1 cellular context compared by ENCODE assay signal in the genomic region with DNA sequence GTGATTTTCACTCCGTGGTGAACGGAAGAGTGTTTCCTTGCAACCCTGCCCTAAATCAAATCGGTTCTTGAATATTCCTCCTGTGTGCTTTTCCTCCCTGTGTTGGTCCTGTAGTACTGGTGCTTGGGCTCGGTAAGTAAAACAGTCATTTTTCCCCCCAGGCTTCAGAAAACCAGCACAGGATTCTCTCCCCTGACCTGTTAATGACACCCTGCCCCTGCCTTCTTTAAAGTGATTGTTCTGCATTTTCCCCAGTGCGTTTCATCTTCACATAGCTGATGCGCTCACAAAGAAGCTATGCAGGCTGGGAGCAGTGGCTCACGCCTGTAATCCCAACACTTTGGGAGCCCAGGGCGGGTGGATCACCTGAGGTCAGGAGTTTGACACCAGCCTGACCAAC.
TF ChIP-seq lines count a peak whose summit lies in the region.

No MANE protein-coding gene starts in this region.

TF ChIP-seq in GM23338, 12 proteins besides CTCF, POLR2A, EP300 and RAD21 (continued from another document):
- TF ChIP-seq, protein P1, sequence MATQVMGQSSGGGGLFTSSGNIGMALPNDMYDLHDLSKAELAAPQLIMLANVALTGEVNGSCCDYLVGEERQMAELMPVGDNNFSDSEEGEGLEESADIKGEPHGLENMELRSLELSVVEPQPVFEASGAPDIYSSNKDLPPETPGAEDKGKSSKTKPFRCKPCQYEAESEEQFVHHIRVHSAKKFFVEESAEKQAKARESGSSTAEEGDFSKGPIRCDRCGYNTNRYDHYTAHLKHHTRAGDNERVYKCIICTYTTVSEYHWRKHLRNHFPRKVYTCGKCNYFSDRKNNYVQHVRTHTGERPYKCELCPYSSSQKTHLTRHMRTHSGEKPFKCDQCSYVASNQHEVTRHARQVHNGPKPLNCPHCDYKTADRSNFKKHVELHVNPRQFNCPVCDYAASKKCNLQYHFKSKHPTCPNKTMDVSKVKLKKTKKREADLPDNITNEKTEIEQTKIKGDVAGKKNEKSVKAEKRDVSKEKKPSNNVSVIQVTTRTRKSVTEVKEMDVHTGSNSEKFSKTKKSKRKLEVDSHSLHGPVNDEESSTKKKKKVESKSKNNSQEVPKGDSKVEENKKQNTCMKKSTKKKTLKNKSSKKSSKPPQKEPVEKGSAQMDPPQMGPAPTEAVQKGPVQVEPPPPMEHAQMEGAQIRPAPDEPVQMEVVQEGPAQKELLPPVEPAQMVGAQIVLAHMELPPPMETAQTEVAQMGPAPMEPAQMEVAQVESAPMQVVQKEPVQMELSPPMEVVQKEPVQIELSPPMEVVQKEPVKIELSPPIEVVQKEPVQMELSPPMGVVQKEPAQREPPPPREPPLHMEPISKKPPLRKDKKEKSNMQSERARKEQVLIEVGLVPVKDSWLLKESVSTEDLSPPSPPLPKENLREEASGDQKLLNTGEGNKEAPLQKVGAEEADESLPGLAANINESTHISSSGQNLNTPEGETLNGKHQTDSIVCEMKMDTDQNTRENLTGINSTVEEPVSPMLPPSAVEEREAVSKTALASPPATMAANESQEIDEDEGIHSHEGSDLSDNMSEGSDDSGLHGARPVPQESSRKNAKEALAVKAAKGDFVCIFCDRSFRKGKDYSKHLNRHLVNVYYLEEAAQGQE (IDR thresholded peaks at IDR 0.05; ENCODE audit: unreplicated experiment), result no peak
- TF ChIP-seq, protein P2, sequence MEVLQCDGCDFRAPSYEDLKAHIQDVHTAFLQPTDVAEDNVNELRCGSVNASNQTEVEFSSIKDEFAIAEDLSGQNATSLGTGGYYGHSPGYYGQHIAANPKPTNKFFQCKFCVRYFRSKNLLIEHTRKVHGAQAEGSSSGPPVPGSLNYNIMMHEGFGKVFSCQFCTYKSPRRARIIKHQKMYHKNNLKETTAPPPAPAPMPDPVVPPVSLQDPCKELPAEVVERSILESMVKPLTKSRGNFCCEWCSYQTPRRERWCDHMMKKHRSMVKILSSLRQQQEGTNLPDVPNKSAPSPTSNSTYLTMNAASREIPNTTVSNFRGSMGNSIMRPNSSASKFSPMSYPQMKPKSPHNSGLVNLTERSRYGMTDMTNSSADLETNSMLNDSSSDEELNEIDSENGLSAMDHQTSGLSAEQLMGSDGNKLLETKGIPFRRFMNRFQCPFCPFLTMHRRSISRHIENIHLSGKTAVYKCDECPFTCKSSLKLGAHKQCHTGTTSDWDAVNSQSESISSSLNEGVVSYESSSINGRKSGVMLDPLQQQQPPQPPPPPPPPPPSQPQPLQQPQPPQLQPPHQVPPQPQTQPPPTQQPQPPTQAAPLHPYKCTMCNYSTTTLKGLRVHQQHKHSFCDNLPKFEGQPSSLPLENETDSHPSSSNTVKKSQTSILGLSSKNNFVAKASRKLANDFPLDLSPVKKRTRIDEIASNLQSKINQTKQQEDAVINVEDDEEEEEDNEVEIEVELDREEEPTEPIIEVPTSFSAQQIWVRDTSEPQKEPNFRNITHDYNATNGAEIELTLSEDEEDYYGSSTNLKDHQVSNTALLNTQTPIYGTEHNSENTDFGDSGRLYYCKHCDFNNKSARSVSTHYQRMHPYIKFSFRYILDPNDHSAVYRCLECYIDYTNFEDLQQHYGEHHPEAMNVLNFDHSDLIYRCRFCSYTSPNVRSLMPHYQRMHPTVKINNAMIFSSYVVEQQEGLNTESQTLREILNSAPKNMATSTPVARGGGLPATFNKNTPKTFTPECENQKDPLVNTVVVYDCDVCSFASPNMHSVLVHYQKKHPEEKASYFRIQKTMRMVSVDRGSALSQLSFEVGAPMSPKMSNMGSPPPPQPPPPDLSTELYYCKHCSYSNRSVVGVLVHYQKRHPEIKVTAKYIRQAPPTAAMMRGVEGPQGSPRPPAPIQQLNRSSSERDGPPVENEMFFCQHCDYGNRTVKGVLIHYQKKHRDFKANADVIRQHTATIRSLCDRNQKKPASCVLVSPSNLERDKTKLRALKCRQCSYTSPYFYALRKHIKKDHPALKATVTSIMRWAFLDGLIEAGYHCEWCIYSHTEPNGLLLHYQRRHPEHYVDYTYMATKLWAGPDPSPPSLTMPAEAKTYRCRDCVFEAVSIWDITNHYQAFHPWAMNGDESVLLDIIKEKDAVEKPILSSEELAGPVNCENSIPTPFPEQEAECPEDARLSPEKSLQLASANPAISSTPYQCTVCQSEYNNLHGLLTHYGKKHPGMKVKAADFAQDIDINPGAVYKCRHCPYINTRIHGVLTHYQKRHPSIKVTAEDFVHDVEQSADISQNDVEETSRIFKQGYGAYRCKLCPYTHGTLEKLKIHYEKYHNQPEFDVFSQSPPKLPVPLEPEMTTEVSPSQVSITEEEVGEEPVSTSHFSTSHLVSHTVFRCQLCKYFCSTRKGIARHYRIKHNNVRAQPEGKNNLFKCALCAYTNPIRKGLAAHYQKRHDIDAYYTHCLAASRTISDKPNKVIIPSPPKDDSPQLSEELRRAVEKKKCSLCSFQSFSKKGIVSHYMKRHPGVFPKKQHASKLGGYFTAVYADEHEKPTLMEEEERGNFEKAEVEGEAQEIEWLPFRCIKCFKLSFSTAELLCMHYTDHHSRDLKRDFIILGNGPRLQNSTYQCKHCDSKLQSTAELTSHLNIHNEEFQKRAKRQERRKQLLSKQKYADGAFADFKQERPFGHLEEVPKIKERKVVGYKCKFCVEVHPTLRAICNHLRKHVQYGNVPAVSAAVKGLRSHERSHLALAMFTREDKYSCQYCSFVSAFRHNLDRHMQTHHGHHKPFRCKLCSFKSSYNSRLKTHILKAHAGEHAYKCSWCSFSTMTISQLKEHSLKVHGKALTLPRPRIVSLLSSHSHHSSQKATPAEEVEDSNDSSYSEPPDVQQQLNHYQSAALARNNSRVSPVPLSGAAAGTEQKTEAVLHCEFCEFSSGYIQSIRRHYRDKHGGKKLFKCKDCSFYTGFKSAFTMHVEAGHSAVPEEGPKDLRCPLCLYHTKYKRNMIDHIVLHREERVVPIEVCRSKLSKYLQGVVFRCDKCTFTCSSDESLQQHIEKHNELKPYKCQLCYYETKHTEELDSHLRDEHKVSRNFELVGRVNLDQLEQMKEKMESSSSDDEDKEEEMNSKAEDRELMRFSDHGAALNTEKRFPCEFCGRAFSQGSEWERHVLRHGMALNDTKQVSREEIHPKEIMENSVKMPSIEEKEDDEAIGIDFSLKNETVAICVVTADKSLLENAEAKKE (CRISPR knock-in tag; IDR thresholded peaks at IDR 0.05), result no peak
